In the genomic region with DNA sequence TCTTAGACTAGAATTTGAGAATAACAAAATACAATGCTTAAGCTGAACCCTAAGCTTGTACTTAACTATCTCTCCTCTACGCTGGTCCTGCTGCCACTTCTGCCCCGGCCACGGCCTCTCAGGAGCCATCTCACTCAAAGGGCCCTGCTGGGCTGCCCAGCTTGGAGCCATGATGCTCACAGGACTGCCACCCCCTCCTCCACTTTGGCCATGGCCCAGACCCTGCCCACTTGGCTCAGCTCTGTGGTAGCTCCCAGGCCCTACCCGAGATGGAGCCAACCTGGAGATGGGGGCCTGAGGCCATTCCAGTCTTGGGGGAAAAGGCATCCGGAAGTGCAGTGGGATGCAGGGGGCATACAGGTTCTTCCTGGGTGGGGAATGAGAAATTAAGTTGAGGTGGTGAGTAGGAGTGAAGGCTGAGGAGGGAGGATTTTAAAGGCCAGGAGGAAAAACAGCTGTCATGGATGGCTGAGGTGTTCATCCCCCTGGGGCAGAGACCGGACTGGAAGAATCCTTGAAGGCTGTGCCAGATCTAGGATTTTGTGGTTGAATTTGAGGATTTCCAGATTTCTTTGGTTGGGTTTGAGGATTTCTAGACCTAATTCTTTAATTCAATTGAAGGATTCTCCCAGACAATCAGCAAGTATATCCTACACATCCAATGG, we compare ENCODE assay signal across 12 cellular contexts. TPM values are rescaled to one million over a fixed set of nuclear protein-coding genes. Genes with fewer than 3 reads are reported as not detected.
A peak's percentile ranks its signal among the peaks of the same experiment; 100 is the strongest.
DNase-seq lines count a peak whose midpoint lies in the region; ATAC-seq and TF ChIP-seq lines count a peak whose summit lies in the region.
"Had no signal": no experiment of that assay in that cellular context is flagged by ENCODE, and none has a peak within 500 bp of the region (broad histone marks: within the 10 kb centered on the region; RNA-seq: fewer than 3 reads in every experiment).

No MANE protein-coding gene starts in this region.

- H3K9me2 ChIP-seq in Karpas-422 (replicated peaks; ENCODE audit: insufficient read depth, low read length): no peaks in the 10 kb centered on the region

- H3K4me3 ChIP-seq in GM06990 (replicated peaks; ENCODE audit: low read depth, low read length) (peak overlapping the region; percentile 79), Karpas-422 (ENCODE audit: low read length) (peak overlapping the region; percentile 70), colonic mucosa (peak overlapping the region; percentile 12), rectal smooth muscle tissue (ENCODE audit: low read length) (peak overlapping the region; percentile 62)

- H3K9me3 ChIP-seq in Karpas-422 (ENCODE audit: low read length) (no peaks in the 10 kb centered on the region), colonic mucosa (no peaks in the 10 kb centered on the region)
- H3K9me3 ChIP-seq: gastrocnemius medialis had no signal

- intact Hi-C loops in colonic mucosa (cut with DNase I): no loop called here

- H3K36me3 ChIP-seq in GM06990 (ENCODE audit: control insufficient read depth, insufficient read depth, low read length) (peaks cover 15% of the 10 kb centered on the region), Karpas-422 (ENCODE audit: insufficient read depth, low read length) (no peaks in the 10 kb centered on the region), colonic mucosa (no peaks in the 10 kb centered on the region), rectal smooth muscle tissue (ENCODE audit: control insufficient read depth, insufficient read depth, low read length) (no peaks in the 10 kb centered on the region)
- H3K36me3 ChIP-seq: gastrocnemius medialis had no signal

- DNase-seq in GM06990 (ENCODE audit: extremely low read depth, insufficient read length) (no peak), Karpas-422 (peak; percentile 52), colonic mucosa (no peak), HPDE6-E6E7 (ENCODE audit: extremely low spot score) (no peak), HCEC 1CT (no peak)
- DNase-seq: GOT3, NCI-H526 had no signal

- H4K20me1 ChIP-seq in Karpas-422 (ENCODE audit: insufficient read depth, low read depth, low read length): no peaks in the 10 kb centered on the region

- TF ChIP-seq CTCF in GM06990 (IDR thresholded peaks at IDR 0.05; ENCODE audit: insufficient read depth, low read length, poor library complexity, severe bottlenecking) (no peak), colonic mucosa (IDR thresholded peaks at IDR 0.05) (no peak)

- peak overlapping the region; percentile 79 for H3K9ac ChIP-seq in Karpas-422 (ENCODE audit: low read length)
- H3K9ac ChIP-seq in colonic mucosa (ENCODE audit: low read depth in 2 of 2, low read length in 2 of 2): peak overlapping the region in 1 of 2 donors; percentile 47
- no peak overlapping the region for H3K9ac ChIP-seq in rectal smooth muscle tissue (ENCODE audit: low read length)

- H3K27ac ChIP-seq in Karpas-422 (ENCODE audit: low read length) (peak overlapping the region; percentile 95), colonic mucosa (peak overlapping the region; percentile 61), rectal smooth muscle tissue (ENCODE audit: low read depth, low read length) (no peak overlapping the region)
- H3K27ac ChIP-seq: gastrocnemius medialis had no signal

- H3K4me2 ChIP-seq in Karpas-422 (ENCODE audit: low read depth, low read length, poor library complexity, severe bottlenecking): peak overlapping the region; percentile 89

- H2AFZ ChIP-seq in Karpas-422 (ENCODE audit: low read length): no peak overlapping the region

- H3K27me3 ChIP-seq in GM06990 (replicated peaks; ENCODE audit: control insufficient read depth, insufficient read depth, low read length): no peaks in the 10 kb centered on the region
- no peaks in the 10 kb centered on the region for H3K27me3 ChIP-seq in Karpas-422 (ENCODE audit: low read length)
- no peaks in the 10 kb centered on the region for H3K27me3 ChIP-seq in colonic mucosa
- no peaks in the 10 kb centered on the region for H3K27me3 ChIP-seq in rectal smooth muscle tissue (ENCODE audit: control insufficient read depth, insufficient read depth, low read length)
- H3K27me3 ChIP-seq: gastrocnemius medialis had no signal

- no peak for ATAC-seq in GM21619 (IDR thresholded peaks at IDR 0.05; ENCODE audit: unreplicated experiment)
- ATAC-seq: gastrocnemius medialis had no signal

- peaks cover 82% of the 10 kb centered on the region for H3K4me1 ChIP-seq in Karpas-422 (ENCODE audit: low read length)
- no peaks in the 10 kb centered on the region for H3K4me1 ChIP-seq in colonic mucosa
- no peaks in the 10 kb centered on the region for H3K4me1 ChIP-seq in rectal smooth muscle tissue (ENCODE audit: control insufficient read depth, insufficient read depth, low read length)
- H3K4me1 ChIP-seq: gastrocnemius medialis had no signal

- peaks cover 52% of the 10 kb centered on the region for H3K79me2 ChIP-seq in Karpas-422 (ENCODE audit: low read length)

RNA-seq across cellular contexts. Expression of a gene that starts 0.8 kb away (rescaled TPM):
- total RNA-seq in Karpas-422 (2014; rRNA removed; shearing (Covaris generic); ENCODE audit: low replicate concordance): 63.0 and 103 TPM in 2 replicates
- total RNA-seq in colonic mucosa: 1 to 10 TPM; 2.9 to 4.5 TPM
- total RNA-seq: lung microvascular endothelial cell, M059J had no signal

RNA-seq across cellular contexts. Expression of a gene that starts 41.8 kb away (rescaled TPM):
- not detected in 2 replicates for total RNA-seq in Karpas-422 (2014; rRNA removed; shearing (Covaris generic); ENCODE audit: low replicate concordance)
- total RNA-seq in colonic mucosa: 10 to 100 TPM in 1 of 2 donors, 1 to 10 TPM in 1; 2.6 to 11.7 TPM
- total RNA-seq: lung microvascular endothelial cell, M059J had no signal

Comparison
In these comparisons a context has a peak if more than half of its experiments do, and no peak if none do; other contexts are left out.
1. H3K4me3 ChIP-seq: peak in every context shown above with its lines; median percentile 79 in GM06990; 70 in Karpas-422; 62 in rectal smooth muscle tissue; 12 in colonic mucosa.
2. RNA of a gene that starts 0.8 kb away (total RNA-seq): 63.0 to 103 TPM in Karpas-422; 2.9 to 4.5 TPM in colonic mucosa; every median in the first group is over 10 times any median in the second.